20 cellular contexts compared by ENCODE assay signal in genomic region chr2:161112885-161113284, GRCh38.
"Had no signal": no experiment of that assay in that cellular context is flagged by ENCODE, and none has a peak within 500 bp of the region (broad histone marks: within the 10 kb centered on the region; RNA-seq: fewer than 3 reads in every experiment).

No MANE protein-coding gene starts in this region.

- H3K27me3 ChIP-seq: gastrocnemius medialis, heart left ventricle, sigmoid colon, upper lobe of right lung had no signal

- H3K4me3 ChIP-seq: gastrocnemius medialis, heart left ventricle, sigmoid colon, thoracic aorta, upper lobe of right lung had no signal

- H3K4me1 ChIP-seq: gastrocnemius medialis, sigmoid colon, upper lobe of right lung had no signal

- ATAC-seq: esophagus mucosa; gastrocnemius medialis; heart left ventricle; left lobe of liver; stimulated activated effector memory CD8-positive, alpha-beta T cell treated with anti-CD3 and anti-CD28 coated beads, Interleukin-12 subunit alpha, Interleukin-12 subunit beta, amount 100 ng/mL, for 72 hours; upper lobe of right lung had no signal

- H3K9me3 ChIP-seq: gastrocnemius medialis, heart left ventricle, sigmoid colon, thoracic aorta, upper lobe of right lung had no signal

- H3K36me3 ChIP-seq: gastrocnemius medialis, heart left ventricle, sigmoid colon, thoracic aorta, upper lobe of right lung, WERI-Rb-1 had no signal

- H3K27ac ChIP-seq: gastrocnemius medialis, heart left ventricle, sigmoid colon, thoracic aorta, upper lobe of right lung, WERI-Rb-1 had no signal

- DNase-seq: activated CD4-positive, alpha-beta T cell treated with anti-CD3 and anti-CD28 coated beads, Interleukin-2, amount 50 U/mL, for 4 hours; activated gamma-delta T cell treated with Interleukin-2 at 50 U/mL for 16 hours; activated naive CD8-positive, alpha-beta T cell treated with anti-CD3 and anti-CD28 coated beads for 36 hours; amniotic stem cell; effector CD4-positive, alpha-beta T cell; gastrocnemius medialis; heart left ventricle; kidney; midbrain; nephron progenitor cell; occipital lobe; posterior cingulate gyrus; sigmoid colon; stimulated activated CD4-positive, alpha-beta T cell treated with anti-CD3 and anti-CD28 coated beads, Interleukin-4, amount 100 ng/mL, for 24 hours; upper lobe of right lung; WERI-Rb-1 had no signal
